Comparison of ENCODE assay signal across 11 cellular contexts in the genomic region with DNA sequence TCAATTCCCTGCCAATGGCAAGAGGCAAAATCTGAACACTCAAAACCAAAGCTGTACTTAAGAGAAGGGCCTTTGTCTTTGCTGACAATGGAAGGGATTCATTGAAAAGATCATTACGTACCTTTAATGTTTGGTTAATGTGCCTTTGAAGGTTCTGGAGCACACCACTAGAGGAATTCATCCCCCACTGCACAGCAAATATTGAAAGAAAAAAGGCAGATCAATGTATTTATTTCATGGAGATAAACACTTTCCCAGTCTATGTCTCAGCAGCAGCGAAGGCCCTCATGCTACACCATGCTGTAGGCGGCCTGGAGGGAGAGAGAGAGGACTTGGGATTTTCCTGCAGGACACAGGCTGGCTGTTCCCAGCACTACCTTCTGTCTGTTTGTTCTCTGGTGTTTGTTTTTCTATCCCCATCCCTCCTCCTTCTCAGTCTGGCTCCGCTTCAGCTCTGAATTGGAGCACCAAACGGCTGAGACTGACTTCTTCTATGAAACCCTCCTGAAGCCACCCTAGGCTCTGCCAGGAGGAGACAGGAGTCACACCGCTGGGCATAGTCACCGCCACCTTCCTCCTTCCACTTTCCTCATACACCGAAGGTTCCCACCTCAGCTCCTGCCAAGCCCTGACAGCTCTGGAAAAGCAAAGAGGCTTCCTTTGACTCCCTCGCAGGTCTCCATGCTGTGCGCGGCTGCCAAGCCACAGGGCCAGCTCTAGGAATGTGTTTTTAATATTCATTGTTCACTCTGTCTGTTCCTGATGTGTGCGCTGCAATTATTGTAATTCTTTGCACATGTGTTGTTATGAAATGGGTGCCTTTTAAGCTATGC.
DNase-seq lines count a peak whose midpoint lies in the region; TF ChIP-seq lines count a peak whose summit lies in the region.
"Had no signal": no experiment of that assay in that cellular context is flagged by ENCODE, and none has a peak within 500 bp of the region (broad histone marks: within the 10 kb centered on the region; RNA-seq: fewer than 3 reads in every experiment).

No MANE protein-coding gene starts in this region.

- H3K4me1 Mint-ChIP-seq in activated T-helper 2 cell treated with anti-CD3 and anti-CD28 coated beads, Interferon-gamma antibody, Interleukin-2, Interleukin-4, amounts not matched to agents 10 μg/mL and 5 μg/mL and 100 μg/mL, durations not matched to agents 14 hours and 24 hours and 36 hours (ENCODE audit: low read depth): no peaks in the 10 kb centered on the region

- peak overlapping the region; percentile 38 for H3K27ac ChIP-seq in angular gyrus (ENCODE audit: low read depth, low read length)
- no peak overlapping the region for H3K27ac ChIP-seq in liver (ENCODE audit: low read depth in 1 of 2, low read length in 2 of 2)

- TF ChIP-seq RAD21 in liver (IDR thresholded peaks at IDR 0.05): peak; percentile 13 to 42

- no peak overlapping the region for H3K27ac Mint-ChIP-seq in activated T-helper 2 cell treated with anti-CD3 and anti-CD28 coated beads, Interferon-gamma antibody, Interleukin-2, Interleukin-4, amounts not matched to agents 10 μg/mL and 5 μg/mL and 100 μg/mL, durations not matched to agents 14 hours and 24 hours and 36 hours

- H3K4me3 ChIP-seq in liver (ENCODE audit: low read depth in 1 of 3, low read length in 3 of 3): peak overlapping the region in 2 of 3 donors; percentile 13 to 19

- H3K27me3 Mint-ChIP-seq in activated T-helper 2 cell treated with anti-CD3 and anti-CD28 coated beads, Interferon-gamma antibody, Interleukin-2, Interleukin-4, amounts not matched to agents 10 μg/mL and 5 μg/mL and 100 μg/mL, durations not matched to agents 14 hours and 24 hours and 36 hours (ENCODE audit: low read depth): no peaks in the 10 kb centered on the region

- peaks cover 0 to 9% (median 4%) of the 10 kb centered on the region in 4 donors for H3K4me1 ChIP-seq in liver (ENCODE audit: control insufficient read depth in 4 of 4, insufficient read depth in 4 of 4, low read length in 3 of 4)

- DNase-seq in NCI-H2171 treated with DMSO at 0.1 percent for 48 hours (lab: John Stamatoyannopoulos, UW): peak; percentile 29
- DNase-seq in NCI-H2171 (lab: John Stamatoyannopoulos, UW): no peak
- no peak for DNase-seq in activated CD4-positive, alpha-beta T cell treated with anti-CD3 and anti-CD28 coated beads for 4 hours
- no peak for DNase-seq in activated T-helper 2 cell treated with anti-CD3 and anti-CD28 coated beads, Interferon-gamma antibody, Interleukin-2, Interleukin-4, amounts not matched to agents 10 μg/mL and 5 μg/mL and 100 μg/mL, durations not matched to agents 14 hours and 24 hours and 36 hours (ENCODE audit: low spot score)
- DNase-seq in activated gamma-delta T cell (lab: John Stamatoyannopoulos, UW): no peak
- no peak for DNase-seq in activated gamma-delta T cell treated with Interleukin-2 at 50 U/mL for 16 hours
- DNase-seq: NCI-H226, T-helper 2 cell had no signal

- no peak overlapping the region for H3K9ac ChIP-seq in liver (ENCODE audit: low read depth in 1 of 2, low read length in 2 of 2)

- H3K36me3 Mint-ChIP-seq in activated T-helper 2 cell treated with anti-CD3 and anti-CD28 coated beads, Interferon-gamma antibody, Interleukin-2, Interleukin-4, amounts not matched to agents 10 μg/mL and 5 μg/mL and 100 μg/mL, durations not matched to agents 14 hours and 24 hours and 36 hours (ENCODE audit: low read depth): no peaks in the 10 kb centered on the region

- H3K9me3 Mint-ChIP-seq in activated T-helper 2 cell treated with anti-CD3 and anti-CD28 coated beads, Interferon-gamma antibody, Interleukin-2, Interleukin-4, amounts not matched to agents 10 μg/mL and 5 μg/mL and 100 μg/mL, durations not matched to agents 14 hours and 24 hours and 36 hours: no peaks in the 10 kb centered on the region
- H3K9me3 Mint-ChIP-seq: activated T-helper 1 cell treated with anti-CD3 and anti-CD28 coated beads, Interleukin-12 subunit alpha, Interleukin-12 subunit beta, Interleukin-2, Interleukin-4 antibody, amounts not matched to agents 30 ng/mL and 10 ng/mL and 1 ng/mL, durations not matched to agents 14 hours and 24 hours and 36 hours had no signal

- H3K27me3 ChIP-seq in liver (ENCODE audit: control insufficient read depth in 4 of 4, insufficient read depth in 4 of 4, low read length in 3 of 4): no peaks in the 10 kb centered on the region

- no peaks in the 10 kb centered on the region for H3K9me3 ChIP-seq in liver (ENCODE audit: control insufficient read depth in 4 of 4, low read length in 3 of 4)

- 40% methylated on average over 12 of the region's 12 CpGs for WGBS in liver

- no peaks in the 10 kb centered on the region for H3K36me3 ChIP-seq in liver (ENCODE audit: control insufficient read depth in 4 of 4, insufficient read depth in 3 of 4, low read depth in 1 of 4, low read length in 3 of 4)

- peak; percentile 1 for TF ChIP-seq CTCF in liver (IDR thresholded peaks at IDR 0.05; ENCODE audit: low read depth, low read length, missing input control)

- H3K4me3 Mint-ChIP-seq in activated T-helper 2 cell treated with anti-CD3 and anti-CD28 coated beads, Interferon-gamma antibody, Interleukin-2, Interleukin-4, amounts not matched to agents 10 μg/mL and 5 μg/mL and 100 μg/mL, durations not matched to agents 14 hours and 24 hours and 36 hours (ENCODE audit: low read depth): no peak overlapping the region
- H3K4me3 Mint-ChIP-seq: activated T-helper 1 cell treated with anti-CD3 and anti-CD28 coated beads, Interleukin-12 subunit alpha, Interleukin-12 subunit beta, Interleukin-2, Interleukin-4 antibody, amounts not matched to agents 30 ng/mL and 10 ng/mL and 1 ng/mL, durations not matched to agents 14 hours and 24 hours and 36 hours had no signal

- intact Hi-C loops in activated T-helper 2 cell treated with anti-CD3 and anti-CD28 coated beads, Interferon-gamma antibody, Interleukin-2, Interleukin-4, amounts not matched to agents 10 μg/mL and 5 μg/mL and 100 μg/mL, durations not matched to agents 14 hours and 24 hours and 36 hours (cut with micrococcal nuclease): no loop called here

TF ChIP-seq in liver, 16 proteins besides CTCF, POLR2A, EP300 and RAD21:
- no peak for TF ChIP-seq FOXA1 (IDR thresholded peaks at IDR 0.05)
- TF ChIP-seq, protein P1, sequence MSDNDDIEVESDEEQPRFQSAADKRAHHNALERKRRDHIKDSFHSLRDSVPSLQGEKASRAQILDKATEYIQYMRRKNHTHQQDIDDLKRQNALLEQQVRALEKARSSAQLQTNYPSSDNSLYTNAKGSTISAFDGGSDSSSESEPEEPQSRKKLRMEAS (IDR thresholded peaks at IDR 0.05): peak; percentile 26
- TF ChIP-seq, protein P2, sequence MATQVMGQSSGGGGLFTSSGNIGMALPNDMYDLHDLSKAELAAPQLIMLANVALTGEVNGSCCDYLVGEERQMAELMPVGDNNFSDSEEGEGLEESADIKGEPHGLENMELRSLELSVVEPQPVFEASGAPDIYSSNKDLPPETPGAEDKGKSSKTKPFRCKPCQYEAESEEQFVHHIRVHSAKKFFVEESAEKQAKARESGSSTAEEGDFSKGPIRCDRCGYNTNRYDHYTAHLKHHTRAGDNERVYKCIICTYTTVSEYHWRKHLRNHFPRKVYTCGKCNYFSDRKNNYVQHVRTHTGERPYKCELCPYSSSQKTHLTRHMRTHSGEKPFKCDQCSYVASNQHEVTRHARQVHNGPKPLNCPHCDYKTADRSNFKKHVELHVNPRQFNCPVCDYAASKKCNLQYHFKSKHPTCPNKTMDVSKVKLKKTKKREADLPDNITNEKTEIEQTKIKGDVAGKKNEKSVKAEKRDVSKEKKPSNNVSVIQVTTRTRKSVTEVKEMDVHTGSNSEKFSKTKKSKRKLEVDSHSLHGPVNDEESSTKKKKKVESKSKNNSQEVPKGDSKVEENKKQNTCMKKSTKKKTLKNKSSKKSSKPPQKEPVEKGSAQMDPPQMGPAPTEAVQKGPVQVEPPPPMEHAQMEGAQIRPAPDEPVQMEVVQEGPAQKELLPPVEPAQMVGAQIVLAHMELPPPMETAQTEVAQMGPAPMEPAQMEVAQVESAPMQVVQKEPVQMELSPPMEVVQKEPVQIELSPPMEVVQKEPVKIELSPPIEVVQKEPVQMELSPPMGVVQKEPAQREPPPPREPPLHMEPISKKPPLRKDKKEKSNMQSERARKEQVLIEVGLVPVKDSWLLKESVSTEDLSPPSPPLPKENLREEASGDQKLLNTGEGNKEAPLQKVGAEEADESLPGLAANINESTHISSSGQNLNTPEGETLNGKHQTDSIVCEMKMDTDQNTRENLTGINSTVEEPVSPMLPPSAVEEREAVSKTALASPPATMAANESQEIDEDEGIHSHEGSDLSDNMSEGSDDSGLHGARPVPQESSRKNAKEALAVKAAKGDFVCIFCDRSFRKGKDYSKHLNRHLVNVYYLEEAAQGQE (IDR thresholded peaks at IDR 0.05): peak; percentile 26
- TF ChIP-seq YY1 (IDR thresholded peaks at IDR 0.05): peak; percentile 41
- peak in 1 of 2 donors; percentile 19 for TF ChIP-seq RXRA (IDR thresholded peaks at IDR 0.05)
- peak in 1 of 2 donors; percentile 27 for TF ChIP-seq HNF4A (conservative IDR thresholded peaks at IDR 0.05)
- TF ChIP-seq EGR1 (IDR thresholded peaks at IDR 0.05; ENCODE audit: low read depth in 2 of 2): no peak
